In genomic region chr19:46113726-46114125, GRCh38 we compare ENCODE assay signal across 26 cellular contexts. TPM values are rescaled to one million over a fixed set of nuclear protein-coding genes. Genes with fewer than 3 reads are reported as not detected.
DNase-seq lines count a peak whose midpoint lies in the region; ATAC-seq, FAIRE-seq and TF ChIP-seq lines count a peak whose summit lies in the region.
"Had no signal": no experiment of that assay in that cellular context is flagged by ENCODE, and none has a peak within 500 bp of the region (broad histone marks: within the 10 kb centered on the region; RNA-seq: fewer than 3 reads in every experiment).

No MANE protein-coding gene starts in this region.

- no peak for ATAC-seq in HG03196 (IDR thresholded peaks at IDR 0.05; ENCODE audit: unreplicated experiment)
- no peak for ATAC-seq in right lobe of liver
- ATAC-seq: A549 had no signal

- H3K27ac ChIP-seq in trophoblast cell (ENCODE audit: low read depth, low read length) (peak overlapping the region; percentile 66), small intestine (ENCODE audit: low read depth in 1 of 2, low read length in 1 of 2) (no peak overlapping the region), right lobe of liver (no peak overlapping the region)
- H3K27ac ChIP-seq in CD8-positive, alpha-beta memory T cell (ENCODE audit: low read depth, low read length): no peak overlapping the region

- no peaks in the 10 kb centered on the region for H3K9me3 Mint-ChIP-seq in mesothelial cell of epicardium
- no peaks in the 10 kb centered on the region for H3K9me3 Mint-ChIP-seq in type B pancreatic cell
- H3K9me3 Mint-ChIP-seq in CD8-positive, alpha-beta memory T cell: peaks cover 0 to 4% (median 2%) of the 10 kb centered on the region in 5 donors
- H3K9me3 Mint-ChIP-seq: HFFc6 had no signal

- H2AK5ac ChIP-seq in trophoblast cell (ENCODE audit: low read length): no peak overlapping the region

- no peak for TF ChIP-seq CTCF in fibroblast of villous mesenchyme (IDR thresholded peaks at IDR 0.05; ENCODE audit: insufficient read depth, low read depth, low read length)
- no peak for TF ChIP-seq CTCF in mesothelial cell of epicardium (IDR thresholded peaks at IDR 0.05; ENCODE audit: unreplicated experiment)
- no peak for TF ChIP-seq CTCF in type B pancreatic cell (conservative IDR thresholded peaks at IDR 0.05)
- TF ChIP-seq CTCF in right lobe of liver (IDR thresholded peaks at IDR 0.05): no peak

- H3K14ac ChIP-seq in trophoblast cell (ENCODE audit: low read length): no peak overlapping the region

- no peak overlapping the region for H3K23ac ChIP-seq in trophoblast cell (ENCODE audit: low read length)

- no peak overlapping the region for H3K4me3 Mint-ChIP-seq in mesothelial cell of epicardium
- no peak overlapping the region for H3K4me3 Mint-ChIP-seq in type B pancreatic cell
- H3K4me3 Mint-ChIP-seq in CD8-positive, alpha-beta memory T cell: no peak overlapping the region
- H3K4me3 Mint-ChIP-seq: CD14-positive monocyte; CD4-positive, alpha-beta T cell; HFFc6 had no signal

- no peak overlapping the region for H3K4me2 ChIP-seq in trophoblast cell (ENCODE audit: low read length)
- H3K4me2 ChIP-seq: A549 had no signal

- H2BK5ac ChIP-seq in trophoblast cell (ENCODE audit: low read depth, low read length, poor library complexity): no peak overlapping the region

- no peaks in the 10 kb centered on the region for H3K9me3 ChIP-seq in trophoblast cell (ENCODE audit: insufficient read depth, low read depth, low read length)
- H3K9me3 ChIP-seq in CD8-positive, alpha-beta memory T cell (ENCODE audit: low read length): no peaks in the 10 kb centered on the region
- H3K9me3 ChIP-seq in small intestine (ENCODE audit: control insufficient read depth, low read depth): no peaks in the 10 kb centered on the region
- no peaks in the 10 kb centered on the region for H3K9me3 ChIP-seq in right lobe of liver
- H3K9me3 ChIP-seq: A549; BE2C; BLaER1 treated with 17β-estradiol and CSF1 and Interleukin-3, amounts not matched to agents 10 nM and 100 nM; HAP-1 had no signal

- no peak overlapping the region for H3K4ac ChIP-seq in trophoblast cell (ENCODE audit: low read depth, low read length)

- no peak overlapping the region for H2BK12ac ChIP-seq in trophoblast cell (ENCODE audit: low read length)

- WGBS in trophoblast cell (ENCODE audit: extremely low coverage, insufficient coverage, insufficient read length): no CpG with 5 or more reads among the region's 1 CpG
- 31 to 44% (median 42%) methylated on average over 1 of the region's 1 CpG for WGBS in small intestine, 3 donors
- WGBS in right lobe of liver (ENCODE audit: insufficient coverage, low coverage, low lambda C conversion rate, missing lambda C conversion rate): 0% methylated on average over 1 of the region's 1 CpG

- TF ChIP-seq POLR2A in right lobe of liver (IDR thresholded peaks at IDR 0.05): no peak

- peaks cover 19% of the 10 kb centered on the region for H3K79me1 ChIP-seq in trophoblast cell (ENCODE audit: low read length)

- H3K9ac ChIP-seq in trophoblast cell (ENCODE audit: low read length): no peak overlapping the region
- H3K9ac ChIP-seq: BLaER1 treated with 17β-estradiol and CSF1 and Interleukin-3, amounts not matched to agents 10 nM and 100 nM had no signal

- H3K36me3 ChIP-seq in trophoblast cell (ENCODE audit: control insufficient read depth in 1 of 2, insufficient read depth in 2 of 2, low read length in 2 of 2) (no peaks in the 10 kb centered on the region), small intestine (ENCODE audit: control insufficient read depth in 2 of 2, insufficient read depth in 2 of 2, low read length in 2 of 2) (no peaks in the 10 kb centered on the region), right lobe of liver (no peaks in the 10 kb centered on the region)
- no peaks in the 10 kb centered on the region for H3K36me3 ChIP-seq in CD8-positive, alpha-beta memory T cell (ENCODE audit: insufficient read depth, low read length)
- H3K36me3 ChIP-seq: BE2C; BLaER1 treated with 17β-estradiol and CSF1 and Interleukin-3, amounts not matched to agents 10 nM and 100 nM; HAP-1 had no signal

- H4K91ac ChIP-seq in trophoblast cell (ENCODE audit: low read depth, low read length): no peak overlapping the region

- H3K4me1 Mint-ChIP-seq in mesothelial cell of epicardium: peaks cover 48% of the 10 kb centered on the region
- H3K4me1 Mint-ChIP-seq in type B pancreatic cell (ENCODE audit: unreplicated experiment): peaks cover 24% of the 10 kb centered on the region
- no peaks in the 10 kb centered on the region for H3K4me1 Mint-ChIP-seq in CD8-positive, alpha-beta memory T cell
- H3K4me1 Mint-ChIP-seq: CD14-positive monocyte had no signal

- H4K12ac ChIP-seq in trophoblast cell (ENCODE audit: low read depth, low read length): no peak overlapping the region

- H3K4me3 ChIP-seq in fibroblast of villous mesenchyme (ENCODE audit: low read depth, low read length): no peak overlapping the region
- no peak overlapping the region for H3K4me3 ChIP-seq in trophoblast cell (ENCODE audit: low read depth, low read length)
- H3K4me3 ChIP-seq in CD8-positive, alpha-beta memory T cell (ENCODE audit: low read length): no peak overlapping the region
- H3K4me3 ChIP-seq in small intestine (ENCODE audit: low read depth in 1 of 2, low read length in 2 of 2): no peak overlapping the region
- H3K4me3 ChIP-seq in right lobe of liver: no peak overlapping the region
- H3K4me3 ChIP-seq: A549; BLaER1 treated with 17β-estradiol and CSF1 and Interleukin-3, amounts not matched to agents 10 nM and 100 nM; HAP-1 had no signal

- H3K27me3 Mint-ChIP-seq in mesothelial cell of epicardium (ENCODE audit: low read depth) (no peaks in the 10 kb centered on the region), type B pancreatic cell (no peaks in the 10 kb centered on the region)
- peaks cover 21 to 65% of the 10 kb centered on the region in 2 donors for H3K27me3 Mint-ChIP-seq in CD8-positive, alpha-beta memory T cell

- CTCF ChIA-PET in CD8-positive, alpha-beta memory T cell (lab: Charles Lee): no interaction called here

- POLR2A ChIA-PET in CD8-positive, alpha-beta memory T cell (lab: Charles Lee): no interaction called here

- H3K36me3 Mint-ChIP-seq in mesothelial cell of epicardium (peaks cover 2% of the 10 kb centered on the region), type B pancreatic cell (no peaks in the 10 kb centered on the region)
- no peaks in the 10 kb centered on the region for H3K36me3 Mint-ChIP-seq in CD8-positive, alpha-beta memory T cell
- H3K36me3 Mint-ChIP-seq: CD14-positive monocyte had no signal

- no peak overlapping the region for H3K18ac ChIP-seq in trophoblast cell (ENCODE audit: low read length)

- peak overlapping the region; percentile 47 for H3K27ac Mint-ChIP-seq in mesothelial cell of epicardium
- H3K27ac Mint-ChIP-seq in type B pancreatic cell: peak overlapping the region; percentile 69
- H3K27ac Mint-ChIP-seq in CD8-positive, alpha-beta memory T cell: no peak overlapping the region
- H3K27ac Mint-ChIP-seq: CD4-positive, alpha-beta T cell; HFFc6 had no signal

- H3K27me3 ChIP-seq in trophoblast cell (ENCODE audit: insufficient read depth, low read length) (no peaks in the 10 kb centered on the region), small intestine (ENCODE audit: control insufficient read depth in 2 of 2, insufficient read depth in 2 of 2, low read length in 2 of 2) (no peaks in the 10 kb centered on the region), right lobe of liver (no peaks in the 10 kb centered on the region)
- H3K27me3 ChIP-seq in CD8-positive, alpha-beta memory T cell (ENCODE audit: insufficient read depth, low read length, poor library complexity, severe bottlenecking): peaks cover 4% of the 10 kb centered on the region
- H3K27me3 ChIP-seq: BLaER1 treated with 17β-estradiol and CSF1 and Interleukin-3, amounts not matched to agents 10 nM and 100 nM had no signal

- H4K8ac ChIP-seq in trophoblast cell (ENCODE audit: low read depth, low read length): no peak overlapping the region

- H2AFZ ChIP-seq in trophoblast cell (ENCODE audit: insufficient read depth, low read length, poor library complexity): no peak overlapping the region

- H3K4me1 ChIP-seq in trophoblast cell (ENCODE audit: control insufficient read depth in 1 of 2, insufficient read depth in 2 of 2, low read length in 2 of 2) (peaks cover 8 to 10% of the 10 kb centered on the region in 2 experiments), small intestine (ENCODE audit: control insufficient read depth in 2 of 2, insufficient read depth in 1 of 2, low read depth in 1 of 2, low read length in 1 of 2) (no peaks in the 10 kb centered on the region), right lobe of liver (no peaks in the 10 kb centered on the region)
- no peaks in the 10 kb centered on the region for H3K4me1 ChIP-seq in CD8-positive, alpha-beta memory T cell (ENCODE audit: insufficient read depth, low read length)
- H3K4me1 ChIP-seq: BE2C, HAP-1 had no signal

- peak; percentile 18 for DNase-seq in fibroblast of villous mesenchyme (ENCODE audit: low read depth)
- DNase-seq in mesothelial cell of epicardium (ENCODE audit: low spot score in 2 of 2, unreplicated experiment in 2 of 2): no peak
- no peak for DNase-seq in trophoblast cell
- DNase-seq in type B pancreatic cell (ENCODE audit: extremely low spot score, unreplicated experiment): no peak
- DNase-seq in CD8-positive, alpha-beta memory T cell: no peak
- DNase-seq in small intestine: no peak
- no peak for DNase-seq in right lobe of liver
- DNase-seq: 8988T; ACHN; AML-193; BE2C; Calu3; CD4-positive, alpha-beta T cell; COR-L47; DMS53; DND-41; GOT3; HFFc6 had no signal

- intact Hi-C loops in right lobe of liver (cut with DNase I): no loop called here

- no peaks in the 10 kb centered on the region for H3K79me2 ChIP-seq in trophoblast cell (ENCODE audit: control insufficient read depth, insufficient read depth, low read length, poor library complexity)

- FAIRE-seq in small intestine (lab: Jason Lieb, UNC): no peak
- FAIRE-seq: G401.6, GM12892, H54 had no signal

- H2BK120ac ChIP-seq in trophoblast cell (ENCODE audit: insufficient read depth, low read length, poor library complexity): peak overlapping the region; percentile 90

RNA-seq across cellular contexts. Expression of gene IGFL3, which starts 10.8 kb away (rescaled TPM):
- total RNA-seq in fibroblast of villous mesenchyme (not detected in 2 replicates), mesothelial cell of epicardium (not detected in 3 replicates), type B pancreatic cell (ENCODE audit: low replicate concordance) (not detected in 2 replicates), right lobe of liver (not detected)
- 0.39 and 0.48 TPM in 2 replicates for polyA plus RNA-seq in trophoblast cell (2013)
- not detected for total RNA-seq in CD8-positive, alpha-beta memory T cell
- not detected for polyA plus RNA-seq in CD8-positive, alpha-beta memory T cell
- polyA plus RNA-seq in small intestine: not detected
- total RNA-seq: Calu3; CD4-positive, alpha-beta T cell; HFFc6 had no signal
- polyA plus RNA-seq: CD14-positive monocyte had no signal

RNA-seq across cellular contexts. Expression of gene IGFL2, which starts 34.3 kb away (rescaled TPM):
- not detected in 2 replicates for total RNA-seq in fibroblast of villous mesenchyme
- 2.0 to 3.7 TPM (median 3.7 TPM) in 3 replicates for total RNA-seq in mesothelial cell of epicardium
- 1.8 and 2.4 TPM in 2 replicates for polyA plus RNA-seq in trophoblast cell (2013)
- 104 and 441 TPM in 2 replicates for total RNA-seq in type B pancreatic cell (ENCODE audit: low replicate concordance)
- total RNA-seq in CD8-positive, alpha-beta memory T cell: not detected
- not detected for polyA plus RNA-seq in CD8-positive, alpha-beta memory T cell
- under 1 TPM in 1 of 3 donors, not detected in 2; 0.16 TPM for polyA plus RNA-seq in small intestine
- total RNA-seq in right lobe of liver: not detected
- total RNA-seq: Calu3; CD4-positive, alpha-beta T cell; HFFc6 had no signal
- polyA plus RNA-seq: CD14-positive monocyte had no signal

Comparison
In these comparisons a context has a peak if more than half of its experiments do, and no peak if none do; other contexts are left out.
1. H3K27ac Mint-ChIP-seq: peak in mesothelial cell of epicardium (single experiment) and type B pancreatic cell (single experiment); none in CD8-positive, alpha-beta memory T cell (0 of 8).
2. RNA of gene IGFL2, which starts 34.3 kb away (total RNA-seq): 104 to 441 TPM in type B pancreatic cell; 2.0 to 3.7 TPM in mesothelial cell of epicardium, not detected in right lobe of liver, not detected in fibroblast of villous mesenchyme and not detected in CD8-positive, alpha-beta memory T cell; every median in the first group is over 10 times any median in the second.